8 cellular contexts compared by ENCODE assay signal in genomic region chr15:42275780-42276395, GRCh38. TPM values are rescaled to one million over a fixed set of nuclear protein-coding genes. Genes with fewer than 3 reads are reported as not detected.
A peak's percentile ranks its signal among the peaks of the same experiment; 100 is the strongest.
DNase-seq lines count a peak whose midpoint lies in the region; ATAC-seq and TF ChIP-seq lines count a peak whose summit lies in the region.

No MANE protein-coding gene starts in this region.

- no peak overlapping the region for H3K9ac ChIP-seq in endodermal cell (ENCODE audit: extremely low read depth, low read length, poor library complexity, severe bottlenecking)

- no peak overlapping the region for H3K4me3 Mint-ChIP-seq in endodermal cell
- peak overlapping the region; percentile 4 for H3K4me3 Mint-ChIP-seq in progenitor cell of endocrine pancreas (ENCODE audit: low read depth)

- no peaks in the 10 kb centered on the region for H3K27me3 Mint-ChIP-seq in endodermal cell (ENCODE audit: insufficient read depth)
- no peaks in the 10 kb centered on the region for H3K27me3 Mint-ChIP-seq in progenitor cell of endocrine pancreas

- DNase-seq in G401 (ENCODE audit: low spot score): peak; percentile 34
- peak; percentile 55 for DNase-seq in OCI-M1 (lab: John Stamatoyannopoulos, UW)
- DNase-seq in endodermal cell: no peak
- no peak for DNase-seq in progenitor cell of endocrine pancreas (ENCODE audit: low spot score, unreplicated experiment)
- DNase-seq in iPS-NIHi7 (ENCODE audit: extremely low spot score): no peak
- no peak for DNase-seq in stimulated activated CD4-positive, alpha-beta T cell treated with anti-CD3 and anti-CD28 coated beads, Interleukin-2, amount 100 ng/mL, for 24 hours
- DNase-seq in ureter (ENCODE audit: low spot score): no peak

- TF ChIP-seq CTCF in endodermal cell (conservative IDR thresholded peaks at IDR 0.05) (no peak), progenitor cell of endocrine pancreas (IDR thresholded peaks at IDR 0.05; ENCODE audit: unreplicated experiment) (no peak)

- H3K27me3 ChIP-seq in endodermal cell (ENCODE audit: control insufficient read depth, insufficient read depth, low read length, poor library complexity, severe bottlenecking): no peaks in the 10 kb centered on the region

- no peak for ATAC-seq in HG02623 (IDR thresholded peaks at IDR 0.05; ENCODE audit: unreplicated experiment)

- H3K36me3 Mint-ChIP-seq in endodermal cell (ENCODE audit: low read depth): peaks cover 11% of the 10 kb centered on the region
- H3K36me3 Mint-ChIP-seq in progenitor cell of endocrine pancreas (ENCODE audit: insufficient read depth): no peaks in the 10 kb centered on the region

- 59 to 72% methylated on average over 2 to 4 of the region's 4 CpGs for WGBS in endodermal cell (ENCODE audit: insufficient coverage in 1 of 2, insufficient read length in 1 of 2), 2 experiments

- H3K27ac Mint-ChIP-seq in endodermal cell (no peak overlapping the region), progenitor cell of endocrine pancreas (peak overlapping the region; percentile 33)

- peaks cover 7% of the 10 kb centered on the region for H3K36me3 ChIP-seq in endodermal cell (ENCODE audit: control insufficient read depth, insufficient read depth, low read length)

- H3K9me3 Mint-ChIP-seq in endodermal cell (no peaks in the 10 kb centered on the region), progenitor cell of endocrine pancreas (ENCODE audit: low read depth) (no peaks in the 10 kb centered on the region)

- peak overlapping the region; percentile 14 for H3K4me3 ChIP-seq in endodermal cell (ENCODE audit: low read length)

- H3K4me1 ChIP-seq in endodermal cell (ENCODE audit: control insufficient read depth, insufficient read depth, low read length): no peaks in the 10 kb centered on the region

- peaks cover 23% of the 10 kb centered on the region for H3K4me1 Mint-ChIP-seq in endodermal cell
- peaks cover 25% of the 10 kb centered on the region for H3K4me1 Mint-ChIP-seq in progenitor cell of endocrine pancreas (ENCODE audit: low read depth)

- in situ Hi-C loops in G401 (cut with HindIII; ENCODE audit: low sequenced_read_pairs): no loop called here

- no peak overlapping the region for H3K27ac ChIP-seq in endodermal cell (ENCODE audit: low read depth, low read length)

- no peaks in the 10 kb centered on the region for H3K9me3 ChIP-seq in endodermal cell (ENCODE audit: control insufficient read depth, low read length)

RNA-seq across cellular contexts. Expression of gene TMEM87A, which starts 2.7 kb away (rescaled TPM):
- total RNA-seq in G401 (2014; rRNA removed; shearing (Covaris generic)): 26.0 and 55.0 TPM in 2 replicates
- total RNA-seq in endodermal cell (10 to 100 TPM; 33.7 to 37.4 TPM), progenitor cell of endocrine pancreas (44.2 and 48.5 TPM in 2 replicates), ureter (87.4 TPM)
- polyA plus RNA-seq in endodermal cell (2013, experiment 1 of 2): 38.8 TPM
- polyA plus RNA-seq in endodermal cell (2013, experiment 2 of 2): 37.3 TPM

RNA-seq across cellular contexts. Expression of gene GANC, which starts 2.9 kb away (rescaled TPM):
- total RNA-seq in G401 (2014; rRNA removed; shearing (Covaris generic)): 4.0 and 6.0 TPM in 2 replicates
- total RNA-seq in endodermal cell (10 to 100 TPM; 13.8 to 17.1 TPM), progenitor cell of endocrine pancreas (19.5 and 20.6 TPM in 2 replicates), ureter (47.0 TPM)
- polyA plus RNA-seq in endodermal cell (2013, experiment 1 of 2): 15.7 TPM
- 14.3 TPM for polyA plus RNA-seq in endodermal cell (2013, experiment 2 of 2)

Comparison
In these comparisons a context has a peak if more than half of its experiments do, and no peak if none do; other contexts are left out.
1. DNase-seq: peak in G401 (single experiment) and OCI-M1 (single experiment); none in endodermal cell (single experiment), progenitor cell of endocrine pancreas (single experiment), iPS-NIHi7 (single experiment), stimulated activated CD4-positive, alpha-beta T cell treated with anti-CD3 and anti-CD28 coated beads, Interleukin-2, amount 100 ng/mL, for 24 hours (0 of 2) and ureter (single experiment).